In genomic region chr2:109406301-109406700, GRCh38 we compare ENCODE assay signal across 21 cellular contexts.
DNase-seq lines count a peak whose midpoint lies in the region; ATAC-seq and TF ChIP-seq lines count a peak whose summit lies in the region.
"Had no signal": no experiment of that assay in that cellular context is flagged by ENCODE, and none has a peak within 500 bp of the region (broad histone marks: within the 10 kb centered on the region; RNA-seq: fewer than 3 reads in every experiment).

No MANE protein-coding gene starts in this region.

- H3K9ac ChIP-seq in BLaER1 (0 out of 2 replicates have a peak overlapping the region, but pooled peaks have one; percentile 15), PC-3 (ENCODE audit: low read length) (no peak overlapping the region)

- TF ChIP-seq CTCF in PC-3 (conservative IDR thresholded peaks at IDR 0.05; ENCODE audit: low read depth, low read length) (no peak), epithelial cell of esophagus (IDR thresholded peaks at IDR 0.05; ENCODE audit: insufficient read depth, low read depth, low read length, missing control alignments) (no peak), osteoblast (IDR thresholded peaks at IDR 0.05; ENCODE audit: extremely low read depth, low read depth, low read length) (no peak)

- ATAC-seq in PC-3, result no peak
- ATAC-seq: GM23338, SK-N-SH treated with all-trans-retinoic acid at 6 μM for 48 hours had no signal

- peak; percentile 15 for DNase-seq in PC-3
- DNase-seq in epithelial cell of esophagus (ENCODE audit: low read depth), result peak; percentile 95
- DNase-seq in osteoblast (ENCODE audit: insufficient read length, low spot score, missing footprints), result peak; percentile 46
- DNase-seq in amygdala (lab: John Stamatoyannopoulos, UW), result no peak
- no peak for DNase-seq in HEK293T (ENCODE audit: extremely low spot score)
- no peak for DNase-seq in NCI-H774 (lab: John Stamatoyannopoulos, UW)
- DNase-seq in OCI-M2 (lab: John Stamatoyannopoulos, UW; ENCODE audit: unreplicated experiment), result no peak
- DNase-seq: AML-193, GDM1, KG1, NCI-H1092 treated with DMSO at 0.1 percent for 48 hours, NCI-H146, NCI-H2029 treated with DMSO at 0.1 percent for 48 hours, NCI-H2171, NCI-H345, NCI-H524, SIG-M5 had no signal

- H3K9me2 ChIP-seq in PC-3 (replicated peaks; ENCODE audit: low read length), result no peaks in the 10 kb centered on the region

- POLR2A ChIA-PET in PC-3 (lab: Charles Lee; ENCODE audit: unreplicated experiment), result no interaction called here
- POLR2A ChIA-PET in HEK293T (lab: Yijun Ruan, JAX), result no interaction called here

- H4K20me1 ChIP-seq in BLaER1 (peaks cover 21% of the 10 kb centered on the region; the same call in 1 of the 2 replicates), PC-3 (ENCODE audit: low read length) (no peaks in the 10 kb centered on the region), osteoblast (ENCODE audit: insufficient read depth, low read length) (peaks cover 29% of the 10 kb centered on the region)

- no peaks in the 10 kb centered on the region for H3F3A ChIP-seq in PC-3 (ENCODE audit: low read length, unreplicated experiment)

- intact Hi-C loops in PC-3 (cut with micrococcal nuclease), result no loop called here

- H3K27ac ChIP-seq in BLaER1, result peak overlapping the region; percentile 12; the same call in 1 of the 2 replicates
- H3K27ac ChIP-seq in PC-3 (ENCODE audit: low read length), result no peak overlapping the region
- no peak overlapping the region for H3K27ac ChIP-seq in osteoblast (ENCODE audit: low read depth, low read length)

- H3K79me2 ChIP-seq in PC-3 (ENCODE audit: low read length) (no peaks in the 10 kb centered on the region), osteoblast (ENCODE audit: insufficient read depth, low read length) (no peaks in the 10 kb centered on the region)

- CTCF ChIA-PET in PC-3 (lab: Charles Lee), result no interaction called here
- CTCF ChIA-PET in HEK293T (lab: Yijun Ruan, JAX), result interaction anchor here (0.9 kb wide), 1 partner anchor 20 kb away, joined by 4 read pairs; no protein-coding TSS in a partner anchor

- no peak overlapping the region for H3K4me3 ChIP-seq in BLaER1
- no peak overlapping the region for H3K4me3 ChIP-seq in PC-3 (ENCODE audit: low read length)
- H3K4me3 ChIP-seq in epithelial cell of esophagus (ENCODE audit: low read length), result no peak overlapping the region
- no peak overlapping the region for H3K4me3 ChIP-seq in osteoblast (ENCODE audit: insufficient read depth, low read length)
- H3K4me3 ChIP-seq: GM23338, HAP-1 had no signal

- peaks cover 86% of the 10 kb centered on the region for H3K4me1 ChIP-seq in BLaER1
- no peaks in the 10 kb centered on the region; the same call in 1 of the 2 replicates for H3K4me1 ChIP-seq in PC-3 (ENCODE audit: insufficient read depth, low read length)
- H3K4me1 ChIP-seq in osteoblast (ENCODE audit: insufficient read depth, low read length), result peaks cover 3% of the 10 kb centered on the region
- H3K4me1 ChIP-seq: HAP-1 had no signal

- H3K27me3 ChIP-seq in BLaER1 (no peaks in the 10 kb centered on the region), PC-3 (ENCODE audit: low read length) (no peaks in the 10 kb centered on the region), osteoblast (ENCODE audit: insufficient read depth, low read length) (no peaks in the 10 kb centered on the region)

- H3K4me2 ChIP-seq in BLaER1 (peak overlapping the region; percentile 73), PC-3 (ENCODE audit: low read length) (no peak overlapping the region), osteoblast (ENCODE audit: insufficient read depth, low read length) (no peak overlapping the region)
- H3K4me2 ChIP-seq: GM23338 had no signal

- H2AFZ ChIP-seq in PC-3 (ENCODE audit: low read length) (no peak overlapping the region), osteoblast (ENCODE audit: low read length) (no peak overlapping the region)
- H2AFZ ChIP-seq: GM23338 had no signal

- BruUV-seq in PC-3 (replicated peaks; lab: Mats Ljungman, UMichigan), result no TSS peak

- H3K36me3 ChIP-seq in BLaER1, result peaks cover 20% of the 10 kb centered on the region; the same call in 1 of the 2 replicates
- no peaks in the 10 kb centered on the region for H3K36me3 ChIP-seq in PC-3 (ENCODE audit: low read depth, low read length)
- H3K36me3 ChIP-seq in osteoblast (ENCODE audit: insufficient read depth, low read length), result no peaks in the 10 kb centered on the region
- H3K36me3 ChIP-seq: HAP-1 had no signal

- H3K9me3 ChIP-seq in BLaER1, result no peaks in the 10 kb centered on the region
- no peaks in the 10 kb centered on the region for H3K9me3 ChIP-seq in PC-3 (ENCODE audit: low read length)
- H3K9me3 ChIP-seq in osteoblast (ENCODE audit: low read depth, low read length), result no peaks in the 10 kb centered on the region
- H3K9me3 ChIP-seq: HAP-1 had no signal

TF ChIP-seq in HEK293T, 16 proteins besides CTCF, POLR2A, EP300 and RAD21:
- TF ChIP-seq SP1 (IDR thresholded peaks at IDR 0.05), result no peak
- no peak for TF ChIP-seq SUZ12 (IDR thresholded peaks at IDR 0.05)
- TF ChIP-seq BHLHE40 (IDR thresholded peaks at IDR 0.05; ENCODE audit: borderline replicate concordance), result no peak
- no peak for TF ChIP-seq HDGF (IDR thresholded peaks at IDR 0.05; ENCODE audit: borderline replicate concordance)
- TF ChIP-seq ARNT (IDR thresholded peaks at IDR 0.05), result no peak
- no peak for TF ChIP-seq LEF1 (IDR thresholded peaks at IDR 0.05; ENCODE audit: borderline replicate concordance)
- no peak for TF ChIP-seq TARDBP (IDR thresholded peaks at IDR 0.05)
- TF ChIP-seq PKNOX1 (IDR thresholded peaks at IDR 0.05), result no peak
- no peak for TF ChIP-seq ZNF384 (IDR thresholded peaks at IDR 0.05)
- TF ChIP-seq NFRKB (IDR thresholded peaks at IDR 0.05), result no peak
- TF ChIP-seq FOXK2 (IDR thresholded peaks at IDR 0.05), result no peak
- TF ChIP-seq L3MBTL2 (conservative IDR thresholded peaks at IDR 0.05), result no peak
- no peak for TF ChIP-seq ELF4 (IDR thresholded peaks at IDR 0.05)
- TF ChIP-seq CTBP1 (IDR thresholded peaks at IDR 0.05; ENCODE audit: borderline replicate concordance), result no peak
- TF ChIP-seq FOXA1 (IDR thresholded peaks at IDR 0.05), result no peak
- no peak for TF ChIP-seq FOXM1 (IDR thresholded peaks at IDR 0.05; ENCODE audit: borderline replicate concordance)

Comparison
In these comparisons a context has a peak if more than half of its experiments do, and no peak if none do; other contexts are left out.
1. DNase-seq: peak in PC-3 (single experiment), epithelial cell of esophagus (single experiment) and osteoblast (single experiment); none in amygdala (0 of 56), HEK293T (single experiment), NCI-H774 (single experiment) and OCI-M2 (single experiment).